In genomic region chr11:67261942-67262681, GRCh38 we compare ENCODE assay signal across 1 cellular context.
TF ChIP-seq lines count a peak whose summit lies in the region.

No MANE protein-coding gene starts in this region.

TF ChIP-seq in H1, 55 proteins besides CTCF, POLR2A, EP300 and RAD21:
- TF ChIP-seq KDM4A (IDR thresholded peaks at IDR 0.05; ENCODE audit: low read depth, low read length, severe bottlenecking) (peak; percentile 32), USF2 (IDR thresholded peaks at IDR 0.05; ENCODE audit: low read length) (peak; percentile 28; the same call in 1 of the 2 replicates), SRF (IDR thresholded peaks at IDR 0.05; ENCODE audit: low read depth, low read length) (no peak), E2F6 (IDR thresholded peaks at IDR 0.05) (peak; percentile 87), MAX (IDR thresholded peaks at IDR 0.05) (peak; percentile 28; the same call in 1 of the 2 replicates)
